In genomic region chr6:124963416-124964083, GRCh38 we compare ENCODE assay signal across 8 cellular contexts. TPM values are rescaled to one million over a fixed set of nuclear protein-coding genes. Genes with fewer than 3 reads are reported as not detected.
DNase-seq lines count a peak whose midpoint lies in the region; ATAC-seq and TF ChIP-seq lines count a peak whose summit lies in the region.

No MANE protein-coding gene starts in this region.

- CTCF ChIA-PET in activated CD8-positive, alpha-beta T cell treated with anti-CD3 and anti-CD28 coated beads, Interleukin-2, amount 10 ng/mL, durations not matched to agents 7 days and 5 days (lab: Charles Lee), result no interaction called here
- CTCF ChIA-PET in activated CD8-positive, alpha-beta memory T cell treated with anti-CD3 and anti-CD28 coated beads, Interleukin-2, amount 10 ng/mL, durations not matched to agents 7 days and 5 days (lab: Charles Lee), result interaction anchor here (1.0 kb wide), 1 partner anchor 150 kb away, joined by 3 read pairs; no protein-coding TSS in a partner anchor

- H3K27ac Mint-ChIP-seq in activated CD8-positive, alpha-beta T cell treated with anti-CD3 and anti-CD28 coated beads, Interleukin-2, amount 10 ng/mL, durations not matched to agents 7 days and 5 days, result no peak overlapping the region
- H3K27ac Mint-ChIP-seq in osteocyte (ENCODE audit: unreplicated experiment), result peak overlapping the region; percentile 93
- no peak overlapping the region for H3K27ac Mint-ChIP-seq in activated CD8-positive, alpha-beta memory T cell treated with anti-CD3 and anti-CD28 coated beads, Interleukin-2, amount 10 ng/mL, durations not matched to agents 7 days and 5 days

- no peak for TF ChIP-seq CTCF in osteocyte (IDR thresholded peaks at IDR 0.05)

- peaks cover 47% of the 10 kb centered on the region for H3K27me3 Mint-ChIP-seq in activated CD8-positive, alpha-beta T cell treated with anti-CD3 and anti-CD28 coated beads, Interleukin-2, amount 10 ng/mL, durations not matched to agents 7 days and 5 days (ENCODE audit: low read depth)
- no peaks in the 10 kb centered on the region for H3K27me3 Mint-ChIP-seq in osteocyte (ENCODE audit: unreplicated experiment)
- H3K27me3 Mint-ChIP-seq in activated CD8-positive, alpha-beta memory T cell treated with anti-CD3 and anti-CD28 coated beads, Interleukin-2, amount 10 ng/mL, durations not matched to agents 7 days and 5 days, result peaks cover 49% of the 10 kb centered on the region

- DNase-seq in SKM-1 treated with dmso at 0.1 percent for 144 hours (lab: John Stamatoyannopoulos, UW; ENCODE audit: unreplicated experiment) (peak; percentile 21), SKM-1 (lab: John Stamatoyannopoulos, UW; ENCODE audit: unreplicated experiment) (no peak), glomerular visceral epithelial cell (ENCODE audit: extremely low spot score) (peak; percentile 48), osteocyte (ENCODE audit: extremely low spot score, unreplicated experiment) (no peak), COR-L47 (lab: John Stamatoyannopoulos, UW) (no peak)
- DNase-seq in activated CD8-positive, alpha-beta T cell treated with anti-CD3 and anti-CD28 coated beads, Interleukin-2, amount 10 ng/mL, durations not matched to agents 7 days and 5 days, result no peak
- DNase-seq in activated CD8-positive, alpha-beta memory T cell treated with anti-CD3 and anti-CD28 coated beads, Interleukin-2, amount 10 ng/mL, durations not matched to agents 7 days and 5 days, result no peak

- ATAC-seq in activated CD8-positive, alpha-beta T cell treated with anti-CD3 and anti-CD28 coated beads, Interleukin-2, amount 10 ng/mL, durations not matched to agents 7 days and 5 days, result no peak
- no peak for ATAC-seq in GM18907 (IDR thresholded peaks at IDR 0.05; ENCODE audit: unreplicated experiment)
- no peak for ATAC-seq in activated CD8-positive, alpha-beta memory T cell treated with anti-CD3 and anti-CD28 coated beads, Interleukin-2, amount 10 ng/mL, durations not matched to agents 7 days and 5 days

- no peaks in the 10 kb centered on the region for H3K9me3 Mint-ChIP-seq in activated CD8-positive, alpha-beta T cell treated with anti-CD3 and anti-CD28 coated beads, Interleukin-2, amount 10 ng/mL, durations not matched to agents 7 days and 5 days (ENCODE audit: insufficient read depth)
- H3K9me3 Mint-ChIP-seq in osteocyte (ENCODE audit: unreplicated experiment), result no peaks in the 10 kb centered on the region
- no peaks in the 10 kb centered on the region for H3K9me3 Mint-ChIP-seq in activated CD8-positive, alpha-beta memory T cell treated with anti-CD3 and anti-CD28 coated beads, Interleukin-2, amount 10 ng/mL, durations not matched to agents 7 days and 5 days (ENCODE audit: low read depth)

- peak overlapping the region; percentile 61 for H3K4me3 Mint-ChIP-seq in activated CD8-positive, alpha-beta T cell treated with anti-CD3 and anti-CD28 coated beads, Interleukin-2, amount 10 ng/mL, durations not matched to agents 7 days and 5 days
- peak overlapping the region; percentile 92 for H3K4me3 Mint-ChIP-seq in osteocyte (ENCODE audit: unreplicated experiment)
- H3K4me3 Mint-ChIP-seq in activated CD8-positive, alpha-beta memory T cell treated with anti-CD3 and anti-CD28 coated beads, Interleukin-2, amount 10 ng/mL, durations not matched to agents 7 days and 5 days, result no peak overlapping the region

- no peaks in the 10 kb centered on the region for H3K36me3 Mint-ChIP-seq in activated CD8-positive, alpha-beta T cell treated with anti-CD3 and anti-CD28 coated beads, Interleukin-2, amount 10 ng/mL, durations not matched to agents 7 days and 5 days (ENCODE audit: low read depth)
- peaks cover 13% of the 10 kb centered on the region for H3K36me3 Mint-ChIP-seq in osteocyte (ENCODE audit: unreplicated experiment)
- peaks cover 2% of the 10 kb centered on the region for H3K36me3 Mint-ChIP-seq in activated CD8-positive, alpha-beta memory T cell treated with anti-CD3 and anti-CD28 coated beads, Interleukin-2, amount 10 ng/mL, durations not matched to agents 7 days and 5 days

- peaks cover 12% of the 10 kb centered on the region for H3K4me1 Mint-ChIP-seq in activated CD8-positive, alpha-beta T cell treated with anti-CD3 and anti-CD28 coated beads, Interleukin-2, amount 10 ng/mL, durations not matched to agents 7 days and 5 days (ENCODE audit: low read depth)
- H3K4me1 Mint-ChIP-seq in osteocyte (ENCODE audit: unreplicated experiment), result peaks cover 67% of the 10 kb centered on the region
- H3K4me1 Mint-ChIP-seq in activated CD8-positive, alpha-beta memory T cell treated with anti-CD3 and anti-CD28 coated beads, Interleukin-2, amount 10 ng/mL, durations not matched to agents 7 days and 5 days, result peaks cover 10% of the 10 kb centered on the region

- POLR2A ChIA-PET in activated CD8-positive, alpha-beta T cell treated with anti-CD3 and anti-CD28 coated beads, Interleukin-2, amount 10 ng/mL, durations not matched to agents 7 days and 5 days (lab: Charles Lee), result no interaction called here

RNA-seq across cellular contexts. Expression of gene RNF217, which starts 1.3 kb away (rescaled TPM):
- under 1 TPM in 1 of 2 experiments, not detected in 1; 0.52 TPM for total RNA-seq in activated CD8-positive, alpha-beta T cell treated with anti-CD3 and anti-CD28 coated beads, Interleukin-2, amount 10 ng/mL, durations not matched to agents 7 days and 5 days
- total RNA-seq in osteocyte, result 55.2 and 75.7 TPM in 2 replicates
- total RNA-seq in activated CD8-positive, alpha-beta memory T cell treated with anti-CD3 and anti-CD28 coated beads, Interleukin-2, amount 10 ng/mL, durations not matched to agents 7 days and 5 days, result under 1 TPM in 1 of 2 experiments, not detected in 1; 0.70 TPM

Comparison
In these comparisons a context has a peak if more than half of its experiments do, and no peak if none do; other contexts are left out.
1. DNase-seq: peak in SKM-1 treated with dmso at 0.1 percent for 144 hours (single experiment) and glomerular visceral epithelial cell (single experiment); none in SKM-1 (single experiment), activated CD8-positive, alpha-beta T cell treated with anti-CD3 and anti-CD28 coated beads, Interleukin-2, amount 10 ng/mL, durations not matched to agents 7 days and 5 days (single experiment), osteocyte (single experiment), COR-L47 (single experiment) and activated CD8-positive, alpha-beta memory T cell treated with anti-CD3 and anti-CD28 coated beads, Interleukin-2, amount 10 ng/mL, durations not matched to agents 7 days and 5 days (single experiment).
2. RNA of gene RNF217, which starts 1.3 kb away (total RNA-seq): 55.2 to 75.7 TPM in osteocyte; 0.70 TPM in activated CD8-positive, alpha-beta memory T cell treated with anti-CD3 and anti-CD28 coated beads, Interleukin-2, amount 10 ng/mL, durations not matched to agents 7 days and 5 days and 0.52 TPM in activated CD8-positive, alpha-beta T cell treated with anti-CD3 and anti-CD28 coated beads, Interleukin-2, amount 10 ng/mL, durations not matched to agents 7 days and 5 days; every median in the first group is over 10 times any median in the second.